ENCODE assay signal across 20 cellular contexts in genomic region chr16:11006666-11007065, GRCh38.
"Had no signal": no experiment of that assay in that cellular context is flagged by ENCODE, and none has a peak within 500 bp of the region (broad histone marks: within the 10 kb centered on the region; RNA-seq: fewer than 3 reads in every experiment).

No MANE protein-coding gene starts in this region.

- H3K4me1 ChIP-seq: ascending aorta, breast epithelium, transverse colon, uterus had no signal

- H3K9me3 ChIP-seq: ascending aorta, breast epithelium, gastrocnemius medialis, transverse colon, uterus had no signal

- DNase-seq: activated CD4-positive, alpha-beta memory T cell treated with anti-CD3 and anti-CD28 coated beads, Interleukin-2, amount 10 ng/mL, durations not matched to agents 7 days and 5 days; activated CD4-positive, alpha-beta T cell treated with anti-CD3 and anti-CD28 coated beads for 36 hours; activated naive CD4-positive, alpha-beta T cell treated with anti-CD3 and anti-CD28 coated beads, Interleukin-2, amount 50 U/mL, for 16 hours; activated T-cell treated with anti-CD3 and anti-CD28 coated beads, Interleukin-2, amount 50 U/mL, for 1 hour; cortex of kidney; gastrocnemius medialis; head of caudate nucleus; stimulated activated CD4-positive, alpha-beta T cell treated with anti-CD3 and anti-CD28 coated beads, Interleukin-12 subunit alpha, Interleukin-12 subunit beta, amount 100 ng/mL, for 4 hours; stimulated activated CD4-positive, alpha-beta T cell treated with anti-CD3 and anti-CD28 coated beads, Interleukin-1b, Interleukin-23, amount 100 ng/mL, for 48 hours; stimulated activated CD8-positive, alpha-beta memory T cell treated with anti-CD3 and anti-CD28 coated beads, Interleukin-4, amount 100 ng/mL, for 48 hours; stimulated activated naive CD8-positive, alpha-beta T cell treated with anti-CD3 and anti-CD28 coated beads, Interleukin-15, Interleukin-2, amounts not matched to agents 100 U/mL and 50 U/mL, for 24 hours; transverse colon; uterus had no signal

- H3K4me3 ChIP-seq: ascending aorta, breast epithelium, gastrocnemius medialis, lung, transverse colon, uterus had no signal

- ATAC-seq: activated CD4-positive, alpha-beta T cell treated with anti-CD3 and anti-CD28 coated beads for 36 hours; gastrocnemius medialis; left lobe of liver; stimulated activated naive CD8-positive, alpha-beta T cell treated with anti-CD3 and anti-CD28 coated beads, Interleukin-15, Interleukin-2, amounts not matched to agents 100 U/mL and 50 U/mL, for 24 hours; WTC11 had no signal

- H3K36me3 ChIP-seq: breast epithelium, transverse colon, uterus had no signal

- FAIRE-seq: endometrium, keratinocyte had no signal

- H3K27ac ChIP-seq: ascending aorta, uterus had no signal

- H3K27me3 ChIP-seq: ascending aorta, breast epithelium, gastrocnemius medialis, transverse colon, uterus had no signal
